In the genomic region with DNA sequence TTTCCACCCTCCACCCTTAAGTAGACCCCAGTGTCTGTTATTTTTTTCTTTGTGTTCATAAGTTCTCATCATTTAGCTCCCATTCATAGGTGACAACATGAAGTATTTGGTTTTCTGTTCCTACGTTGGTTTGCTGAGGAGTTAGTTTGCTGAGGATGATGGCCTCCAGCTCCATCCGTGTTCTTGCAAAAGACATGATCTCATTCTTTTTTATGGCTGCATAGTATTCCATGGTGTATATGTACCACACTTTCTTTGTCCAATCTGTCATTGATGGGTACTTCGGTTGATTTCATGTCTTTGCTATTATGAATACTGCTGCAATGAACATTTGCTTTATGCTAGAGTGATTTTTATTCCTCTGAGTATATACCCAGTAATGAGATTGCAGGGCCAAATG, we compare ENCODE assay signal across 1 cellular context.
TF ChIP-seq lines count a peak whose summit lies in the region.

No MANE protein-coding gene starts in this region.

TF ChIP-seq in SK-N-SH, 30 proteins besides CTCF, POLR2A, EP300 and RAD21 (continued from another document):
- TF ChIP-seq, protein P1, sequence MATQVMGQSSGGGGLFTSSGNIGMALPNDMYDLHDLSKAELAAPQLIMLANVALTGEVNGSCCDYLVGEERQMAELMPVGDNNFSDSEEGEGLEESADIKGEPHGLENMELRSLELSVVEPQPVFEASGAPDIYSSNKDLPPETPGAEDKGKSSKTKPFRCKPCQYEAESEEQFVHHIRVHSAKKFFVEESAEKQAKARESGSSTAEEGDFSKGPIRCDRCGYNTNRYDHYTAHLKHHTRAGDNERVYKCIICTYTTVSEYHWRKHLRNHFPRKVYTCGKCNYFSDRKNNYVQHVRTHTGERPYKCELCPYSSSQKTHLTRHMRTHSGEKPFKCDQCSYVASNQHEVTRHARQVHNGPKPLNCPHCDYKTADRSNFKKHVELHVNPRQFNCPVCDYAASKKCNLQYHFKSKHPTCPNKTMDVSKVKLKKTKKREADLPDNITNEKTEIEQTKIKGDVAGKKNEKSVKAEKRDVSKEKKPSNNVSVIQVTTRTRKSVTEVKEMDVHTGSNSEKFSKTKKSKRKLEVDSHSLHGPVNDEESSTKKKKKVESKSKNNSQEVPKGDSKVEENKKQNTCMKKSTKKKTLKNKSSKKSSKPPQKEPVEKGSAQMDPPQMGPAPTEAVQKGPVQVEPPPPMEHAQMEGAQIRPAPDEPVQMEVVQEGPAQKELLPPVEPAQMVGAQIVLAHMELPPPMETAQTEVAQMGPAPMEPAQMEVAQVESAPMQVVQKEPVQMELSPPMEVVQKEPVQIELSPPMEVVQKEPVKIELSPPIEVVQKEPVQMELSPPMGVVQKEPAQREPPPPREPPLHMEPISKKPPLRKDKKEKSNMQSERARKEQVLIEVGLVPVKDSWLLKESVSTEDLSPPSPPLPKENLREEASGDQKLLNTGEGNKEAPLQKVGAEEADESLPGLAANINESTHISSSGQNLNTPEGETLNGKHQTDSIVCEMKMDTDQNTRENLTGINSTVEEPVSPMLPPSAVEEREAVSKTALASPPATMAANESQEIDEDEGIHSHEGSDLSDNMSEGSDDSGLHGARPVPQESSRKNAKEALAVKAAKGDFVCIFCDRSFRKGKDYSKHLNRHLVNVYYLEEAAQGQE (IDR thresholded peaks at IDR 0.05; ENCODE audit: low read depth, low read length) = no peak
- TF ChIP-seq, protein P2, sequence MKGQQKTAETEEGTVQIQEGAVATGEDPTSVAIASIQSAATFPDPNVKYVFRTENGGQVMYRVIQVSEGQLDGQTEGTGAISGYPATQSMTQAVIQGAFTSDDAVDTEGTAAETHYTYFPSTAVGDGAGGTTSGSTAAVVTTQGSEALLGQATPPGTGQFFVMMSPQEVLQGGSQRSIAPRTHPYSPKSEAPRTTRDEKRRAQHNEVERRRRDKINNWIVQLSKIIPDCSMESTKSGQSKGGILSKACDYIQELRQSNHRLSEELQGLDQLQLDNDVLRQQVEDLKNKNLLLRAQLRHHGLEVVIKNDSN (IDR thresholded peaks at IDR 0.05; ENCODE audit: borderline replicate concordance, low read depth) = no peak
- TF ChIP-seq POLR2AphosphoS5 (IDR thresholded peaks at IDR 0.05; ENCODE audit: low read depth, low read length) (no peak), EZH2phosphoT487 (IDR thresholded peaks at IDR 0.05; ENCODE audit: borderline replicate concordance, low read depth) (no peak), RFX5 (IDR thresholded peaks at IDR 0.05; ENCODE audit: low read length) (no peak), FOXJ3 (CRISPR knock-in tag; IDR thresholded peaks at IDR 0.05) (no peak), TEAD4 (IDR thresholded peaks at IDR 0.05; ENCODE audit: borderline replicate concordance, insufficient read depth) (no peak), FOXM1 (IDR thresholded peaks at IDR 0.05; ENCODE audit: low read depth) (no peak), ELF1 (IDR thresholded peaks at IDR 0.05) (no peak), SMC3 (IDR thresholded peaks at IDR 0.05; ENCODE audit: low read depth, low read length) (no peak)
- TF ChIP-seq, protein P3, sequence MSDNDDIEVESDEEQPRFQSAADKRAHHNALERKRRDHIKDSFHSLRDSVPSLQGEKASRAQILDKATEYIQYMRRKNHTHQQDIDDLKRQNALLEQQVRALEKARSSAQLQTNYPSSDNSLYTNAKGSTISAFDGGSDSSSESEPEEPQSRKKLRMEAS (IDR thresholded peaks at IDR 0.05; ENCODE audit: low read depth) = no peak
